Comparison of ENCODE assay signal across 14 cellular contexts in genomic region chr10:79103078-79103477, GRCh38. TPM values are rescaled to one million over a fixed set of nuclear protein-coding genes. Genes with fewer than 3 reads are reported as not detected.
DNase-seq lines count a peak whose midpoint lies in the region; ATAC-seq, FAIRE-seq and TF ChIP-seq lines count a peak whose summit lies in the region.
"Had no signal": no experiment of that assay in that cellular context is flagged by ENCODE, and none has a peak within 500 bp of the region (broad histone marks: within the 10 kb centered on the region; RNA-seq: fewer than 3 reads in every experiment).

No MANE protein-coding gene starts in this region.

- H3K36me3 Mint-ChIP-seq in T-helper 2 cell treated with Interferon-gamma antibody and Interleukin-4, amounts not matched to agents 5 μg/mL and 100 μg/mL, for 36 hours (ENCODE audit: low read depth), result no peaks in the 10 kb centered on the region
- no peaks in the 10 kb centered on the region for H3K36me3 Mint-ChIP-seq in mesothelial cell of epicardium
- H3K36me3 Mint-ChIP-seq: T-cell had no signal

- no peak for ATAC-seq in thoracic aorta (ENCODE audit: insufficient number of reproducible peaks, low FRiP score, low read depth)
- no peak for ATAC-seq in activated CD4-positive, CD25-positive, alpha-beta regulatory T cell treated with anti-CD3 and anti-CD28 coated beads, Interleukin-2, amount 50 U/mL, for 24 hours
- ATAC-seq: T-cell had no signal

- no peak for DNase-seq in T-helper 2 cell treated with Interferon-gamma antibody and Interleukin-4, amounts not matched to agents 5 μg/mL and 100 μg/mL, for 36 hours (ENCODE audit: low spot score)
- DNase-seq in T-helper 2 cell, result no peak
- DNase-seq in ascending aorta (ENCODE audit: low spot score in 2 of 2), result no peak
- DNase-seq in mesothelial cell of epicardium (ENCODE audit: low spot score in 2 of 2, unreplicated experiment in 2 of 2), result no peak
- no peak for DNase-seq in thoracic aorta (ENCODE audit: low spot score)
- DNase-seq in osteoblast (ENCODE audit: insufficient read length, low spot score, missing footprints), result no peak
- no peak for DNase-seq in HTR-8/SVneo (ENCODE audit: insufficient read length, low spot score)
- DNase-seq: activated CD4-positive, alpha-beta T cell treated with anti-CD3 and anti-CD28 coated beads, Interleukin-2, amount 50 U/mL, for 4 hours; activated gamma-delta T cell; NCI-H1048; T-cell had no signal

- H3K4me3 Mint-ChIP-seq in T-helper 2 cell treated with Interferon-gamma antibody and Interleukin-4, amounts not matched to agents 5 μg/mL and 100 μg/mL, for 36 hours, result no peak overlapping the region
- no peak overlapping the region for H3K4me3 Mint-ChIP-seq in mesothelial cell of epicardium

- H3K27ac ChIP-seq in ascending aorta (peak overlapping the region; percentile 79 to 86), thoracic aorta (peak overlapping the region; percentile 67 to 77), osteoblast (ENCODE audit: low read depth, low read length) (no peak overlapping the region)
- H3K27ac ChIP-seq: 22Rv1, HL-60 had no signal

- peaks cover 26 to 55% of the 10 kb centered on the region in 2 donors for H3K4me1 ChIP-seq in ascending aorta
- H3K4me1 ChIP-seq in thoracic aorta (ENCODE audit: control insufficient read depth in 1 of 2, low read depth in 2 of 2), result peaks cover 35 to 73% of the 10 kb centered on the region in 2 donors
- peaks cover 50% of the 10 kb centered on the region for H3K4me1 ChIP-seq in osteoblast (ENCODE audit: insufficient read depth, low read length)

- no peak overlapping the region for H3K4me3 ChIP-seq in ascending aorta
- no peak overlapping the region for H3K4me3 ChIP-seq in thoracic aorta
- no peak overlapping the region for H3K4me3 ChIP-seq in osteoblast (ENCODE audit: insufficient read depth, low read length)

- no peaks in the 10 kb centered on the region for H3K9me3 ChIP-seq in ascending aorta
- no peaks in the 10 kb centered on the region for H3K9me3 ChIP-seq in thoracic aorta
- no peaks in the 10 kb centered on the region for H3K9me3 ChIP-seq in osteoblast (ENCODE audit: low read depth, low read length)

- H3K27ac Mint-ChIP-seq in T-helper 2 cell treated with Interferon-gamma antibody and Interleukin-4, amounts not matched to agents 5 μg/mL and 100 μg/mL, for 36 hours, result peak overlapping the region; percentile 15
- peak overlapping the region; percentile 25 for H3K27ac Mint-ChIP-seq in mesothelial cell of epicardium

- no peaks in the 10 kb centered on the region for H3K27me3 Mint-ChIP-seq in T-helper 2 cell treated with Interferon-gamma antibody and Interleukin-4, amounts not matched to agents 5 μg/mL and 100 μg/mL, for 36 hours (ENCODE audit: low read depth)
- no peaks in the 10 kb centered on the region for H3K27me3 Mint-ChIP-seq in mesothelial cell of epicardium (ENCODE audit: low read depth)
- H3K27me3 Mint-ChIP-seq: T-cell had no signal

- peaks cover 99% of the 10 kb centered on the region for H3K79me2 ChIP-seq in osteoblast (ENCODE audit: insufficient read depth, low read length)

- no peak overlapping the region for H2AFZ ChIP-seq in osteoblast (ENCODE audit: low read length)

- peaks cover 12% of the 10 kb centered on the region for H3K4me1 Mint-ChIP-seq in T-helper 2 cell treated with Interferon-gamma antibody and Interleukin-4, amounts not matched to agents 5 μg/mL and 100 μg/mL, for 36 hours (ENCODE audit: low read depth)
- H3K4me1 Mint-ChIP-seq in mesothelial cell of epicardium, result peaks cover 37% of the 10 kb centered on the region

- intact Hi-C loops in ascending aorta (cut with DNase I), result no loop called here

- no peak for FAIRE-seq in HTR-8/SVneo (lab: Jason Lieb, UNC)

- no peaks in the 10 kb centered on the region for H3K27me3 ChIP-seq in ascending aorta
- H3K27me3 ChIP-seq in thoracic aorta (replicated peaks; ENCODE audit: insufficient read depth), result no peaks in the 10 kb centered on the region
- H3K27me3 ChIP-seq in osteoblast (ENCODE audit: insufficient read depth, low read length), result no peaks in the 10 kb centered on the region

- H3K36me3 ChIP-seq in ascending aorta (no peaks in the 10 kb centered on the region), thoracic aorta (no peaks in the 10 kb centered on the region), osteoblast (ENCODE audit: insufficient read depth, low read length) (peaks cover 5% of the 10 kb centered on the region)

- peaks cover 92% of the 10 kb centered on the region for H4K20me1 ChIP-seq in osteoblast (ENCODE audit: insufficient read depth, low read length)

- no peak for TF ChIP-seq CTCF in ascending aorta (IDR thresholded peaks at IDR 0.05)
- no peak for TF ChIP-seq CTCF in mesothelial cell of epicardium (IDR thresholded peaks at IDR 0.05; ENCODE audit: unreplicated experiment)
- no peak for TF ChIP-seq CTCF in thoracic aorta (IDR thresholded peaks at IDR 0.05)
- no peak for TF ChIP-seq CTCF in osteoblast (IDR thresholded peaks at IDR 0.05; ENCODE audit: extremely low read depth, low read depth, low read length)

- no peaks in the 10 kb centered on the region for H3K9me3 Mint-ChIP-seq in T-helper 2 cell treated with Interferon-gamma antibody and Interleukin-4, amounts not matched to agents 5 μg/mL and 100 μg/mL, for 36 hours
- H3K9me3 Mint-ChIP-seq in mesothelial cell of epicardium, result no peaks in the 10 kb centered on the region
- H3K9me3 Mint-ChIP-seq: T-cell had no signal

- H3K4me2 ChIP-seq in osteoblast (ENCODE audit: insufficient read depth, low read length), result no peak overlapping the region

RNA-seq across cellular contexts. Expression of gene ZMIZ1, which starts 34.3 kb away (rescaled TPM):
- 96.2 TPM for total RNA-seq in ascending aorta
- 166 to 173 TPM (median 170 TPM) in 3 replicates for total RNA-seq in mesothelial cell of epicardium
- total RNA-seq in thoracic aorta, result 10 to 100 TPM; 57.8 to 81.6 TPM
- total RNA-seq in osteoblast, result 40.9 and 50.4 TPM in 2 replicates
